1 cellular context compared by ENCODE assay signal in the genomic region with DNA sequence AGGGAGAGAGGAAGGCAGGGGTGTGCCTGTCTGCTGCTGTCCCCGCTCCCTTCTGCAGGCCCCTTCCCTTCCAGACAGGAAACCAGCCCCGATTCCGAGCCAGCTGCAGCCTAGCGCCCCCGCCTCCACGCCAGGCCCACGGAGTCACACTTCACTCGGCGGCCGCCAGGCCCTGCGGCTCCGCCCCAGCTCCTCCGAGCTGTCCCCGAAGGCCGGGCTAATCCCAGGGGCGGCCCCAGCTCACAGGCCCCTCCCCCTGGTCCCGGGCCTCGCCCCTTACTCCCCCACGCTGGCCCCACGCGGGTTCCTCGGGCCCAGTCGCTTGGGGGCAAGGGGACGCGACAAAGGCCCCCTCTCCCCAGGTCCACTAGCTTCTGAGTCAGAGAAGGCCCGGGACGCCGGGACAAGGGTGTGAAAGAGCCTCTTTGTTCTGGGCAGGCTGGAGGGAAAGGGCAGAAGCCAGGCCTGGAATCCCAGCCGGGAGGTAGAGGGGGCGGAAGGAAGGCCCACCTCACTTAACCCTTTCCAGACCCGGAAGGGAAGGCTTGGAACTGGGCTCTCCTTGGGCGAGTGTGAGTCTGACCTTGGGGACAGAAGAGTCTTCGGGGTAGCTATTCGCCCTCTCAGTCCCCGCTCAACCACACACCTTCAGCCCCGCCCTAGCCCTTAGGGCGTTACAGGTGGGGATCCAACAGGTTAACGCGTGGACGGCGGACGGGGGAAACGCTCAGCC.
TF ChIP-seq lines count a peak whose summit lies in the region.

No MANE protein-coding gene starts in this region.

TF ChIP-seq in GM12878, 131 proteins besides CTCF, POLR2A, EP300 and RAD21 (continued from another document and continues in another):
- TF ChIP-seq, protein P1, sequence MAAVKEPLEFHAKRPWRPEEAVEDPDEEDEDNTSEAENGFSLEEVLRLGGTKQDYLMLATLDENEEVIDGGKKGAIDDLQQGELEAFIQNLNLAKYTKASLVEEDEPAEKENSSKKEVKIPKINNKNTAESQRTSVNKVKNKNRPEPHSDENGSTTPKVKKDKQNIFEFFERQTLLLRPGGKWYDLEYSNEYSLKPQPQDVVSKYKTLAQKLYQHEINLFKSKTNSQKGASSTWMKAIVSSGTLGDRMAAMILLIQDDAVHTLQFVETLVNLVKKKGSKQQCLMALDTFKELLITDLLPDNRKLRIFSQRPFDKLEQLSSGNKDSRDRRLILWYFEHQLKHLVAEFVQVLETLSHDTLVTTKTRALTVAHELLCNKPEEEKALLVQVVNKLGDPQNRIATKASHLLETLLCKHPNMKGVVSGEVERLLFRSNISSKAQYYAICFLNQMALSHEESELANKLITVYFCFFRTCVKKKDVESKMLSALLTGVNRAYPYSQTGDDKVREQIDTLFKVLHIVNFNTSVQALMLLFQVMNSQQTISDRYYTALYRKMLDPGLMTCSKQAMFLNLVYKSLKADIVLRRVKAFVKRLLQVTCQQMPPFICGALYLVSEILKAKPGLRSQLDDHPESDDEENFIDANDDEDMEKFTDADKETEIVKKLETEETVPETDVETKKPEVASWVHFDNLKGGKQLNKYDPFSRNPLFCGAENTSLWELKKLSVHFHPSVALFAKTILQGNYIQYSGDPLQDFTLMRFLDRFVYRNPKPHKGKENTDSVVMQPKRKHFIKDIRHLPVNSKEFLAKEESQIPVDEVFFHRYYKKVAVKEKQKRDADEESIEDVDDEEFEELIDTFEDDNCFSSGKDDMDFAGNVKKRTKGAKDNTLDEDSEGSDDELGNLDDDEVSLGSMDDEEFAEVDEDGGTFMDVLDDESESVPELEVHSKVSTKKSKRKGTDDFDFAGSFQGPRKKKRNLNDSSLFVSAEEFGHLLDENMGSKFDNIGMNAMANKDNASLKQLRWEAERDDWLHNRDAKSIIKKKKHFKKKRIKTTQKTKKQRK (IDR thresholded peaks at IDR 0.05; ENCODE audit: low read depth, low read length), result no peak
- TF ChIP-seq HDAC6 (IDR thresholded peaks at IDR 0.05; ENCODE audit: unreplicated experiment), result no peak
- TF ChIP-seq POLR2AphosphoS2 (IDR thresholded peaks at IDR 0.05; ENCODE audit: low read depth, low read length), result peak; percentile 44; the same call in 1 of the 2 replicates
- no peak for TF ChIP-seq TARDBP (IDR thresholded peaks at IDR 0.05; ENCODE audit: borderline replicate concordance)
- peak; percentile 56 for TF ChIP-seq MEF2B (IDR thresholded peaks at IDR 0.05; ENCODE audit: partially characterized antibody, poor library complexity, severe bottlenecking)
- no peak for TF ChIP-seq ZBED1 (IDR thresholded peaks at IDR 0.05; ENCODE audit: borderline replicate concordance)
- TF ChIP-seq, protein P2, sequence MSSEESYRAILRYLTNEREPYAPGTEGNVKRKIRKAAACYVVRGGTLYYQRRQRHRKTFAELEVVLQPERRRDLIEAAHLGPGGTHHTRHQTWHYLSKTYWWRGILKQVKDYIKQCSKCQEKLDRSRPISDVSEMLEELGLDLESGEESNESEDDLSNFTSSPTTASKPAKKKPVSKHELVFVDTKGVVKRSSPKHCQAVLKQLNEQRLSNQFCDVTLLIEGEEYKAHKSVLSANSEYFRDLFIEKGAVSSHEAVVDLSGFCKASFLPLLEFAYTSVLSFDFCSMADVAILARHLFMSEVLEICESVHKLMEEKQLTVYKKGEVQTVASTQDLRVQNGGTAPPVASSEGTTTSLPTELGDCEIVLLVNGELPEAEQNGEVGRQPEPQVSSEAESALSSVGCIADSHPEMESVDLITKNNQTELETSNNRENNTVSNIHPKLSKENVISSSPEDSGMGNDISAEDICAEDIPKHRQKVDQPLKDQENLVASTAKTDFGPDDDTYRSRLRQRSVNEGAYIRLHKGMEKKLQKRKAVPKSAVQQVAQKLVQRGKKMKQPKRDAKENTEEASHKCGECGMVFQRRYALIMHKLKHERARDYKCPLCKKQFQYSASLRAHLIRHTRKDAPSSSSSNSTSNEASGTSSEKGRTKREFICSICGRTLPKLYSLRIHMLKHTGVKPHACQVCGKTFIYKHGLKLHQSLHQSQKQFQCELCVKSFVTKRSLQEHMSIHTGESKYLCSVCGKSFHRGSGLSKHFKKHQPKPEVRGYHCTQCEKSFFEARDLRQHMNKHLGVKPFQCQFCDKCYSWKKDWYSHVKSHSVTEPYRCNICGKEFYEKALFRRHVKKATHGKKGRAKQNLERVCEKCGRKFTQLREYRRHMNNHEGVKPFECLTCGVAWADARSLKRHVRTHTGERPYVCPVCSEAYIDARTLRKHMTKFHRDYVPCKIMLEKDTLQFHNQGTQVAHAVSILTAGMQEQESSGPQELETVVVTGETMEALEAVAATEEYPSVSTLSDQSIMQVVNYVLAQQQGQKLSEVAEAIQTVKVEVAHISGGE (CRISPR knock-in tag; IDR thresholded peaks at IDR 0.05), result no peak
- TF ChIP-seq SIX5 (IDR thresholded peaks at IDR 0.05; ENCODE audit: low read depth, low read length, severe bottlenecking), result no peak
- TF ChIP-seq ESRRA (IDR thresholded peaks at IDR 0.05; ENCODE audit: low read length), result no peak
- no peak for TF ChIP-seq CREB1 (IDR thresholded peaks at IDR 0.05; ENCODE audit: low read depth)
- TF ChIP-seq, protein P3, sequence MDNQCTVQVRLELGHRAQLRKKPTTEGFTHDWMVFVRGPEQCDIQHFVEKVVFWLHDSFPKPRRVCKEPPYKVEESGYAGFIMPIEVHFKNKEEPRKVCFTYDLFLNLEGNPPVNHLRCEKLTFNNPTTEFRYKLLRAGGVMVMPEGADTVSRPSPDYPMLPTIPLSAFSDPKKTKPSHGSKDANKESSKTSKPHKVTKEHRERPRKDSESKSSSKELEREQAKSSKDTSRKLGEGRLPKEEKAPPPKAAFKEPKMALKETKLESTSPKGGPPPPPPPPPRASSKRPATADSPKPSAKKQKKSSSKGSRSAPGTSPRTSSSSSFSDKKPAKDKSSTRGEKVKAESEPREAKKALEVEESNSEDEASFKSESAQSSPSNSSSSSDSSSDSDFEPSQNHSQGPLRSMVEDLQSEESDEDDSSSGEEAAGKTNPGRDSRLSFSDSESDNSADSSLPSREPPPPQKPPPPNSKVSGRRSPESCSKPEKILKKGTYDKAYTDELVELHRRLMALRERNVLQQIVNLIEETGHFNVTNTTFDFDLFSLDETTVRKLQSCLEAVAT (IDR thresholded peaks at IDR 0.05), result no peak; the same call in 1 of the 2 replicates
- TF ChIP-seq HDGF (IDR thresholded peaks at IDR 0.05), result no peak
- TF ChIP-seq, protein P4, sequence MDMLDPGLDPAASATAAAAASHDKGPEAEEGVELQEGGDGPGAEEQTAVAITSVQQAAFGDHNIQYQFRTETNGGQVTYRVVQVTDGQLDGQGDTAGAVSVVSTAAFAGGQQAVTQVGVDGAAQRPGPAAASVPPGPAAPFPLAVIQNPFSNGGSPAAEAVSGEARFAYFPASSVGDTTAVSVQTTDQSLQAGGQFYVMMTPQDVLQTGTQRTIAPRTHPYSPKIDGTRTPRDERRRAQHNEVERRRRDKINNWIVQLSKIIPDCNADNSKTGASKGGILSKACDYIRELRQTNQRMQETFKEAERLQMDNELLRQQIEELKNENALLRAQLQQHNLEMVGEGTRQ (IDR thresholded peaks at IDR 0.05; ENCODE audit: borderline replicate concordance, low read depth, low read length), result no peak
- TF ChIP-seq, protein P5, sequence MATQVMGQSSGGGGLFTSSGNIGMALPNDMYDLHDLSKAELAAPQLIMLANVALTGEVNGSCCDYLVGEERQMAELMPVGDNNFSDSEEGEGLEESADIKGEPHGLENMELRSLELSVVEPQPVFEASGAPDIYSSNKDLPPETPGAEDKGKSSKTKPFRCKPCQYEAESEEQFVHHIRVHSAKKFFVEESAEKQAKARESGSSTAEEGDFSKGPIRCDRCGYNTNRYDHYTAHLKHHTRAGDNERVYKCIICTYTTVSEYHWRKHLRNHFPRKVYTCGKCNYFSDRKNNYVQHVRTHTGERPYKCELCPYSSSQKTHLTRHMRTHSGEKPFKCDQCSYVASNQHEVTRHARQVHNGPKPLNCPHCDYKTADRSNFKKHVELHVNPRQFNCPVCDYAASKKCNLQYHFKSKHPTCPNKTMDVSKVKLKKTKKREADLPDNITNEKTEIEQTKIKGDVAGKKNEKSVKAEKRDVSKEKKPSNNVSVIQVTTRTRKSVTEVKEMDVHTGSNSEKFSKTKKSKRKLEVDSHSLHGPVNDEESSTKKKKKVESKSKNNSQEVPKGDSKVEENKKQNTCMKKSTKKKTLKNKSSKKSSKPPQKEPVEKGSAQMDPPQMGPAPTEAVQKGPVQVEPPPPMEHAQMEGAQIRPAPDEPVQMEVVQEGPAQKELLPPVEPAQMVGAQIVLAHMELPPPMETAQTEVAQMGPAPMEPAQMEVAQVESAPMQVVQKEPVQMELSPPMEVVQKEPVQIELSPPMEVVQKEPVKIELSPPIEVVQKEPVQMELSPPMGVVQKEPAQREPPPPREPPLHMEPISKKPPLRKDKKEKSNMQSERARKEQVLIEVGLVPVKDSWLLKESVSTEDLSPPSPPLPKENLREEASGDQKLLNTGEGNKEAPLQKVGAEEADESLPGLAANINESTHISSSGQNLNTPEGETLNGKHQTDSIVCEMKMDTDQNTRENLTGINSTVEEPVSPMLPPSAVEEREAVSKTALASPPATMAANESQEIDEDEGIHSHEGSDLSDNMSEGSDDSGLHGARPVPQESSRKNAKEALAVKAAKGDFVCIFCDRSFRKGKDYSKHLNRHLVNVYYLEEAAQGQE (IDR thresholded peaks at IDR 0.05; ENCODE audit: low read depth, low read length), result no peak
- TF ChIP-seq, protein P6, sequence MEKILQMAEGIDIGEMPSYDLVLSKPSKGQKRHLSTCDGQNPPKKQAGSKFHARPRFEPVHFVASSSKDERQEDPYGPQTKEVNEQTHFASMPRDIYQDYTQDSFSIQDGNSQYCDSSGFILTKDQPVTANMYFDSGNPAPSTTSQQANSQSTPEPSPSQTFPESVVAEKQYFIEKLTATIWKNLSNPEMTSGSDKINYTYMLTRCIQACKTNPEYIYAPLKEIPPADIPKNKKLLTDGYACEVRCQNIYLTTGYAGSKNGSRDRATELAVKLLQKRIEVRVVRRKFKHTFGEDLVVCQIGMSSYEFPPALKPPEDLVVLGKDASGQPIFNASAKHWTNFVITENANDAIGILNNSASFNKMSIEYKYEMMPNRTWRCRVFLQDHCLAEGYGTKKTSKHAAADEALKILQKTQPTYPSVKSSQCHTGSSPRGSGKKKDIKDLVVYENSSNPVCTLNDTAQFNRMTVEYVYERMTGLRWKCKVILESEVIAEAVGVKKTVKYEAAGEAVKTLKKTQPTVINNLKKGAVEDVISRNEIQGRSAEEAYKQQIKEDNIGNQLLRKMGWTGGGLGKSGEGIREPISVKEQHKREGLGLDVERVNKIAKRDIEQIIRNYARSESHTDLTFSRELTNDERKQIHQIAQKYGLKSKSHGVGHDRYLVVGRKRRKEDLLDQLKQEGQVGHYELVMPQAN (conservative IDR thresholded peaks at IDR 0.05), result 0 out of 2 replicates have a peak, but pooled peaks have one; percentile 42
- peak; percentile 63; the same call in 1 of the 2 replicates for TF ChIP-seq NBN (IDR thresholded peaks at IDR 0.05)
- peak; percentile 54; the same call in 1 of the 2 replicates for TF ChIP-seq POLR2AphosphoS5 (IDR thresholded peaks at IDR 0.05; ENCODE audit: low read length)
- no peak for TF ChIP-seq PML (IDR thresholded peaks at IDR 0.05; ENCODE audit: low read length)
- TF ChIP-seq SMAD1 (IDR thresholded peaks at IDR 0.05; ENCODE audit: low read depth, partially characterized antibody), result no peak
- peak; percentile 56; the same call in 1 of the 2 replicates for TF ChIP-seq MXI1 (IDR thresholded peaks at IDR 0.05; ENCODE audit: low read depth, low read length)
- no peak for TF ChIP-seq BMI1 (IDR thresholded peaks at IDR 0.05; ENCODE audit: borderline replicate concordance)
- 0 out of 2 replicates have a peak, but pooled peaks have one; percentile 32 for TF ChIP-seq CREM (IDR thresholded peaks at IDR 0.05; ENCODE audit: low read depth)
- peak; percentile 27 to 86; a peak in 3 of 4 replicates for TF ChIP-seq BHLHE40 (IDR thresholded peaks at IDR 0.05; ENCODE audit: borderline replicate concordance in 1 of 2, low read depth in 2 of 2, low read length in 1 of 2)
- no peak for TF ChIP-seq POU2F2 (IDR thresholded peaks at IDR 0.05; ENCODE audit: borderline replicate concordance, low read depth, low read length)
- TF ChIP-seq EZH2 (IDR thresholded peaks at IDR 0.05; ENCODE audit: borderline replicate concordance, control insufficient read depth, low read depth, low read length), result no peak
- no peak for TF ChIP-seq MYB (IDR thresholded peaks at IDR 0.05; ENCODE audit: borderline replicate concordance, low read depth, low read length)
- TF ChIP-seq HDAC2 (IDR thresholded peaks at IDR 0.05), result no peak
- no peak for TF ChIP-seq BCL11A (IDR thresholded peaks at IDR 0.05; ENCODE audit: low read depth, low read length)
- 0 out of 2 replicates have a peak, but pooled peaks have one; percentile 36 for TF ChIP-seq LARP7 (IDR thresholded peaks at IDR 0.05)
- TF ChIP-seq ATF7 (IDR thresholded peaks at IDR 0.05; ENCODE audit: low read depth), result no peak
- TF ChIP-seq ZNF217 (IDR thresholded peaks at IDR 0.05), result no peak
- no peak for TF ChIP-seq NFYA (IDR thresholded peaks at IDR 0.05; ENCODE audit: borderline replicate concordance, low read depth, low read length)
- TF ChIP-seq SUZ12 (IDR thresholded peaks at IDR 0.05; ENCODE audit: unreplicated experiment), result no peak
- TF ChIP-seq ZNF384 (IDR thresholded peaks at IDR 0.05; ENCODE audit: borderline replicate concordance, low read depth, low read length), result no peak
- TF ChIP-seq, protein P7, sequence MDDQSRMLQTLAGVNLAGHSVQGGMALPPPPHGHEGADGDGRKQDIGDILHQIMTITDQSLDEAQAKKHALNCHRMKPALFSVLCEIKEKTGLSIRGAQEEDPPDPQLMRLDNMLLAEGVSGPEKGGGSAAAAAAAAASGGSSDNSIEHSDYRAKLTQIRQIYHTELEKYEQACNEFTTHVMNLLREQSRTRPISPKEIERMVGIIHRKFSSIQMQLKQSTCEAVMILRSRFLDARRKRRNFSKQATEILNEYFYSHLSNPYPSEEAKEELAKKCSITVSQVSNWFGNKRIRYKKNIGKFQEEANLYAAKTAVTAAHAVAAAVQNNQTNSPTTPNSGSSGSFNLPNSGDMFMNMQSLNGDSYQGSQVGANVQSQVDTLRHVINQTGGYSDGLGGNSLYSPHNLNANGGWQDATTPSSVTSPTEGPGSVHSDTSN (IDR thresholded peaks at IDR 0.05; ENCODE audit: insufficient replicate concordance, low read depth, low read length), result no peak
- TF ChIP-seq PAX5 (IDR thresholded peaks at IDR 0.05; ENCODE audit: borderline replicate concordance, low read depth, low read length), result peak; percentile 67; the same call in 1 of the 2 replicates
- TF ChIP-seq NFIC (IDR thresholded peaks at IDR 0.05; ENCODE audit: low read depth, low read length), result no peak
- TF ChIP-seq KLF5 (IDR thresholded peaks at IDR 0.05; ENCODE audit: partially characterized antibody), result no peak
- no peak for TF ChIP-seq PAX8 (IDR thresholded peaks at IDR 0.05)
- TF ChIP-seq RBBP5 (conservative IDR thresholded peaks at IDR 0.05), result no peak
- TF ChIP-seq, protein P8, sequence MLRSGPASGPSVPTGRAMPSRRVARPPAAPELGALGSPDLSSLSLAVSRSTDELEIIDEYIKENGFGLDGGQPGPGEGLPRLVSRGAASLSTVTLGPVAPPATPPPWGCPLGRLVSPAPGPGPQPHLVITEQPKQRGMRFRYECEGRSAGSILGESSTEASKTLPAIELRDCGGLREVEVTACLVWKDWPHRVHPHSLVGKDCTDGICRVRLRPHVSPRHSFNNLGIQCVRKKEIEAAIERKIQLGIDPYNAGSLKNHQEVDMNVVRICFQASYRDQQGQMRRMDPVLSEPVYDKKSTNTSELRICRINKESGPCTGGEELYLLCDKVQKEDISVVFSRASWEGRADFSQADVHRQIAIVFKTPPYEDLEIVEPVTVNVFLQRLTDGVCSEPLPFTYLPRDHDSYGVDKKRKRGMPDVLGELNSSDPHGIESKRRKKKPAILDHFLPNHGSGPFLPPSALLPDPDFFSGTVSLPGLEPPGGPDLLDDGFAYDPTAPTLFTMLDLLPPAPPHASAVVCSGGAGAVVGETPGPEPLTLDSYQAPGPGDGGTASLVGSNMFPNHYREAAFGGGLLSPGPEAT (IDR thresholded peaks at IDR 0.05; ENCODE audit: low read depth), result no peak
- TF ChIP-seq BRCA1 (IDR thresholded peaks at IDR 0.05; ENCODE audit: low read depth, low read length), result no peak
- 0 out of 2 replicates have a peak, but pooled peaks have one; percentile 37 for TF ChIP-seq TAF1 (IDR thresholded peaks at IDR 0.05; ENCODE audit: borderline replicate concordance, low read depth, low read length)
